17 cellular contexts compared by ENCODE assay signal in genomic region chr12:53977596-53978464, GRCh38. TPM values are rescaled to one million over a fixed set of nuclear protein-coding genes. Genes with fewer than 3 reads are reported as not detected.
DNase-seq lines count a peak whose midpoint lies in the region; ATAC-seq, FAIRE-seq and TF ChIP-seq lines count a peak whose summit lies in the region.
"Had no signal": no experiment of that assay in that cellular context is flagged by ENCODE, and none has a peak within 500 bp of the region (broad histone marks: within the 10 kb centered on the region; RNA-seq: fewer than 3 reads in every experiment).

No MANE protein-coding gene starts in this region.

- H3K27me3 ChIP-seq in SJSA1 (replicated peaks) (no peaks in the 10 kb centered on the region), osteoblast (ENCODE audit: insufficient read depth, low read length) (no peaks in the 10 kb centered on the region)

- H3K79me2 ChIP-seq in osteoblast (ENCODE audit: insufficient read depth, low read length): no peaks in the 10 kb centered on the region

- H3K4me1 ChIP-seq in SJSA1 (replicated peaks): peaks cover 51% of the 10 kb centered on the region
- peaks cover 3% of the 10 kb centered on the region for H3K4me1 ChIP-seq in osteoblast (ENCODE audit: insufficient read depth, low read length)
- H3K4me1 ChIP-seq in mucosa of descending colon (ENCODE audit: low read depth): peaks cover 8% of the 10 kb centered on the region

- peak overlapping the region; percentile 41 for H3K4me2 ChIP-seq in osteoblast (ENCODE audit: insufficient read depth, low read length)

- no peak for ATAC-seq in mucosa of descending colon
- ATAC-seq: right lobe of liver had no signal

- no peaks in the 10 kb centered on the region for H3K9me3 ChIP-seq in SJSA1 (replicated peaks)
- no peaks in the 10 kb centered on the region for H3K9me3 ChIP-seq in osteoblast (ENCODE audit: low read depth, low read length)
- peaks cover 6% of the 10 kb centered on the region for H3K9me3 ChIP-seq in mucosa of descending colon
- H3K9me3 ChIP-seq: right lobe of liver, uterus had no signal

- H3K36me3 ChIP-seq in SJSA1: peaks cover 21% of the 10 kb centered on the region
- no peaks in the 10 kb centered on the region for H3K36me3 ChIP-seq in osteoblast (ENCODE audit: insufficient read depth, low read length)
- no peaks in the 10 kb centered on the region for H3K36me3 ChIP-seq in mucosa of descending colon (ENCODE audit: low read depth)
- H3K36me3 ChIP-seq: right lobe of liver, uterus had no signal

- no peak overlapping the region for H2AFZ ChIP-seq in osteoblast (ENCODE audit: low read length)

- H3K4me3 ChIP-seq in SJSA1 (peak overlapping the region; percentile 22), osteoblast (ENCODE audit: insufficient read depth, low read length) (no peak overlapping the region), mucosa of descending colon (no peak overlapping the region)
- H3K4me3 ChIP-seq: right lobe of liver, uterus had no signal

- no peaks in the 10 kb centered on the region for H4K20me1 ChIP-seq in osteoblast (ENCODE audit: insufficient read depth, low read length)

- peak; percentile 46 for DNase-seq in ELR (ENCODE audit: low read depth)
- DNase-seq in SJSA1 (ENCODE audit: low read depth in 1 of 2, low spot score in 2 of 2): peak in 1 of 2 experiments; percentile 63
- no peak for DNase-seq in osteoblast (ENCODE audit: insufficient read length, low spot score, missing footprints)
- DNase-seq in D721Med (ENCODE audit: insufficient read length, low spot score): no peak
- no peak for DNase-seq in NCI-H446 treated with DMSO at 0.1 percent for 48 hours (lab: John Stamatoyannopoulos, UW)
- no peak for DNase-seq in mucosa of descending colon
- DNase-seq: activated CD4-positive, CD25-positive, alpha-beta regulatory T cell treated with anti-CD3 and anti-CD28 coated beads, Interleukin-2, amount 50 U/mL, for 72 hours; activated CD8-positive, alpha-beta memory T cell treated with anti-CD3 and anti-CD28 coated beads, Interleukin-2, amount 50 U/mL, for 4 hours; activated naive CD4-positive, alpha-beta T cell treated with anti-CD3 and anti-CD28 coated beads for 36 hours; C1 segment of cervical spinal cord; NCI-H1105 treated with DMSO at 0.1 percent for 48 hours; OCI-M1; stimulated activated naive CD4-positive, alpha-beta T cell treated with Interleukin-2 at 50 U/mL for 16 hours; SW 1271; uterus had no signal

- TF ChIP-seq CTCF in osteoblast (IDR thresholded peaks at IDR 0.05; ENCODE audit: extremely low read depth, low read depth, low read length): no peak
- TF ChIP-seq CTCF in D721Med (IDR thresholded peaks at IDR 0.05; ENCODE audit: insufficient read depth, missing control alignments): no peak
- no peak for TF ChIP-seq CTCF in mucosa of descending colon (IDR thresholded peaks at IDR 0.05)

- FAIRE-seq in D721Med (lab: Jason Lieb, UNC): no peak
- FAIRE-seq: GM19239 had no signal

- intact Hi-C loops in mucosa of descending colon (cut with DNase I, micrococcal nuclease): no loop called here

- H3K27ac ChIP-seq in SJSA1: peak overlapping the region; percentile 66
- H3K27ac ChIP-seq in osteoblast (ENCODE audit: low read depth, low read length): no peak overlapping the region
- H3K27ac ChIP-seq: right lobe of liver, uterus had no signal

RNA-seq across cellular contexts. Expression of gene HOTAIR, which starts 3.1 kb away (rescaled TPM):
- 11.1 and 13.5 TPM in 2 replicates for total RNA-seq in SJSA1 (2014; rRNA removed; shearing (Covaris generic))
- total RNA-seq in osteoblast (0.72 and 1.2 TPM in 2 replicates), mucosa of descending colon (not detected)
- total RNA-seq: activated naive CD4-positive, alpha-beta T cell treated with anti-CD3 and anti-CD28 coated beads for 36 hours; right lobe of liver had no signal

RNA-seq across cellular contexts. Expression of gene HOXC11, which starts 4.9 kb away (rescaled TPM):
- total RNA-seq in SJSA1 (2014; rRNA removed; shearing (Covaris generic)): 4.3 and 4.6 TPM in 2 replicates
- total RNA-seq in osteoblast: 1.1 and 1.5 TPM in 2 replicates
- total RNA-seq in mucosa of descending colon: not detected
- total RNA-seq: activated naive CD4-positive, alpha-beta T cell treated with anti-CD3 and anti-CD28 coated beads for 36 hours; right lobe of liver had no signal

RNA-seq across cellular contexts. Expression of gene HOXC10, which starts 7.1 kb away (rescaled TPM):
- total RNA-seq in SJSA1 (2014; rRNA removed; shearing (Covaris generic)): 3.2 and 7.5 TPM in 2 replicates
- total RNA-seq in osteoblast: 9.7 and 11.2 TPM in 2 replicates
- not detected for total RNA-seq in mucosa of descending colon
- total RNA-seq: activated naive CD4-positive, alpha-beta T cell treated with anti-CD3 and anti-CD28 coated beads for 36 hours; right lobe of liver had no signal

RNA-seq across cellular contexts. Expression of gene HOXC9, which starts 22.1 kb away (rescaled TPM):
- total RNA-seq in SJSA1 (2014; rRNA removed; shearing (Covaris generic)): 9.6 and 14.2 TPM in 2 replicates
- total RNA-seq in osteoblast (8.3 and 11.6 TPM in 2 replicates), mucosa of descending colon (not detected)
- total RNA-seq: activated naive CD4-positive, alpha-beta T cell treated with anti-CD3 and anti-CD28 coated beads for 36 hours; right lobe of liver had no signal

RNA-seq across cellular contexts. Expression of gene HOXC12, which starts 23.1 kb away (rescaled TPM):
- 8.6 and 11.0 TPM in 2 replicates for total RNA-seq in SJSA1 (2014; rRNA removed; shearing (Covaris generic))
- total RNA-seq in osteoblast (under 0.01 TPM in 1 of 2 replicates, not detected in the other), mucosa of descending colon (not detected)
- total RNA-seq: activated naive CD4-positive, alpha-beta T cell treated with anti-CD3 and anti-CD28 coated beads for 36 hours; right lobe of liver; uterus had no signal
